Comparison of ENCODE assay signal across 8 cellular contexts in the genomic region with DNA sequence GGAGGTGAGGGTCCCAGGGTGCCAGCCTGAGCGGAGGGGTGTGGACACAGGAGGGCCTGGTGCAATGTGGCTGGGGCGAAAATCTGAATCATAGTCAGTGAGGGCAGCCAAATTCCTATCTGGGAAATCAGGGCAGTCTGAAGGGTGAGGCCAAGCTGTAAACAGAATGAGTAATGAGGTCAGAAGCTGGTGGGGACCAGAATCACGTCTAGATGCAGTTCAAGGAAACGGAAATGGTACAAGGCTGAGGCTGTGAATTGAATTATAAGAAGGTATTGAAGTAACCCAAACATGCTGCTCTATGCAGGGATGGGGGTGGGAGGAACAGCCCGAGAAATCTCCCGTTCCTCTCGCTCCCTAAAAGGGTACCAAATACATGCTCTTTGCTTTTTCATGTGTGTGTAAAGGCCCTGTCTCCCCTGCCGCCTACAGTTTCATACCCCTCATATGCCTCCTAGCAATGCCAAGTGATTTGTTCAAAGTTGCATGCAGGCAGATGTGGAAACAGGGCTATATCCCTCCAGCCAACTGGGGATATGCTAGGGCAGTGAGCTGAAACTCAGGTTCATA. TPM values are rescaled to one million over a fixed set of nuclear protein-coding genes. Genes with fewer than 3 reads are reported as not detected.
DNase-seq lines count a peak whose midpoint lies in the region; ATAC-seq and TF ChIP-seq lines count a peak whose summit lies in the region.

No MANE protein-coding gene starts in this region.

- intact Hi-C loops in CD8-positive, alpha-beta T cell (cut with DNase I, micrococcal nuclease): no loop called here

- H3K4me1 Mint-ChIP-seq in CD8-positive, alpha-beta T cell (ENCODE audit: low read depth): peaks cover 19% of the 10 kb centered on the region

- POLR2A ChIA-PET in CD8-positive, alpha-beta T cell (lab: Charles Lee): no interaction called here

- peak overlapping the region; percentile 82 for H3K27ac Mint-ChIP-seq in CD8-positive, alpha-beta T cell

- TF ChIP-seq POLR2A in Peyer's patch (IDR thresholded peaks at IDR 0.05): no peak

- no peaks in the 10 kb centered on the region for H3K9me3 ChIP-seq in CD8-positive, alpha-beta T cell (ENCODE audit: low read length)
- H3K9me3 ChIP-seq in Peyer's patch: no peaks in the 10 kb centered on the region
- H3K9me3 ChIP-seq in effector memory CD4-positive, alpha-beta T cell (ENCODE audit: control insufficient read depth, low read length): no peaks in the 10 kb centered on the region
- no peaks in the 10 kb centered on the region for H3K9me3 ChIP-seq in muscle layer of duodenum (ENCODE audit: control insufficient read depth in 1 of 2, low read length in 2 of 2)

- peaks cover 6% of the 10 kb centered on the region for H3K4me1 ChIP-seq in CD8-positive, alpha-beta T cell (ENCODE audit: insufficient read depth, low read length)
- H3K4me1 ChIP-seq in Peyer's patch: peaks cover 0 to 61% (median 7%) of the 10 kb centered on the region in 4 donors
- H3K4me1 ChIP-seq in effector memory CD4-positive, alpha-beta T cell (ENCODE audit: control insufficient read depth, insufficient read depth, low read length, poor library complexity, severe bottlenecking): peaks cover 15% of the 10 kb centered on the region
- peaks cover 6 to 15% of the 10 kb centered on the region in 2 donors for H3K4me1 ChIP-seq in muscle layer of duodenum (ENCODE audit: control insufficient read depth in 1 of 2, insufficient read depth in 2 of 2, low read length in 2 of 2)

- peak; percentile 74 for ATAC-seq in CD8-positive, alpha-beta T cell

- peak overlapping the region; percentile 53 for H3K27ac ChIP-seq in CD8-positive, alpha-beta T cell (ENCODE audit: low read depth, low read length)
- H3K27ac ChIP-seq in Peyer's patch (peak overlapping the region; percentile 27 to 88 (median 76)), muscle layer of duodenum (ENCODE audit: low read length) (peak overlapping the region; percentile 87)
- H3K27ac ChIP-seq in effector memory CD4-positive, alpha-beta T cell (ENCODE audit: insufficient read depth, low read length, poor library complexity, severe bottlenecking): peak overlapping the region; percentile 75

- no peaks in the 10 kb centered on the region for H3K27me3 ChIP-seq in CD8-positive, alpha-beta T cell (ENCODE audit: insufficient read depth, low read length)
- H3K27me3 ChIP-seq in Peyer's patch (no peaks in the 10 kb centered on the region), muscle layer of duodenum (ENCODE audit: low read depth, low read length) (no peaks in the 10 kb centered on the region)
- no peaks in the 10 kb centered on the region for H3K27me3 ChIP-seq in effector memory CD4-positive, alpha-beta T cell (replicated peaks; ENCODE audit: control insufficient read depth, insufficient read depth, low read length, poor library complexity, severe bottlenecking)

- H3K36me3 Mint-ChIP-seq in CD8-positive, alpha-beta T cell: no peaks in the 10 kb centered on the region

- CTCF ChIA-PET in CD8-positive, alpha-beta T cell (lab: Charles Lee): interaction anchor here (1.0 kb wide), 1 partner anchor 116 kb away, joined by 3 read pairs; no protein-coding TSS in a partner anchor

- peak in 5 of 7 experiments; percentile 3 to 50 (median 18) for DNase-seq in CD8-positive, alpha-beta T cell
- DNase-seq in Peyer's patch (peak in 1 of 3 donors; percentile 77), germinal center (ENCODE audit: low spot score) (no peak), MV-4-11 (lab: John Stamatoyannopoulos, UW) (no peak), RPMI8226 (no peak), hypothalamus (lab: John Stamatoyannopoulos, UW) (no peak)
- peak; percentile 15 to 51 (median 27) for DNase-seq in effector memory CD4-positive, alpha-beta T cell

- H3K9me3 Mint-ChIP-seq in CD8-positive, alpha-beta T cell: no peaks in the 10 kb centered on the region

- TF ChIP-seq CTCF in CD8-positive, alpha-beta T cell (IDR thresholded peaks at IDR 0.05): no peak
- no peak for TF ChIP-seq CTCF in Peyer's patch (IDR thresholded peaks at IDR 0.05)

- no peaks in the 10 kb centered on the region for H3K36me3 ChIP-seq in CD8-positive, alpha-beta T cell (ENCODE audit: insufficient read depth, low read length)
- H3K36me3 ChIP-seq in Peyer's patch: no peaks in the 10 kb centered on the region
- no peaks in the 10 kb centered on the region for H3K36me3 ChIP-seq in effector memory CD4-positive, alpha-beta T cell (ENCODE audit: control insufficient read depth, insufficient read depth, low read length)
- H3K36me3 ChIP-seq in muscle layer of duodenum (ENCODE audit: control insufficient read depth in 1 of 2, insufficient read depth in 2 of 2, low read length in 2 of 2): no peaks in the 10 kb centered on the region

- no peak overlapping the region for H3K4me3 Mint-ChIP-seq in CD8-positive, alpha-beta T cell

- H3K27me3 Mint-ChIP-seq in CD8-positive, alpha-beta T cell (ENCODE audit: low read depth): no peaks in the 10 kb centered on the region

- no peak overlapping the region for H3K4me3 ChIP-seq in CD8-positive, alpha-beta T cell (ENCODE audit: low read depth, low read length)
- H3K4me3 ChIP-seq in Peyer's patch: no peak overlapping the region
- H3K4me3 ChIP-seq in effector memory CD4-positive, alpha-beta T cell (ENCODE audit: insufficient read depth, low read depth, low read length, poor library complexity, severe bottlenecking): peak overlapping the region; percentile 7
- no peak overlapping the region for H3K4me3 ChIP-seq in muscle layer of duodenum (ENCODE audit: low read depth in 1 of 2, low read length in 2 of 2)

RNA-seq across cellular contexts. Expression of a gene that starts 35.2 kb away (rescaled TPM):
- total RNA-seq in CD8-positive, alpha-beta T cell: 100 to 1,000 TPM; 125 TPM
- total RNA-seq in Peyer's patch: 10 to 100 TPM; 36.6 to 78.4 (median 49.2) TPM

Comparison
In these comparisons a context has a peak if more than half of its experiments do, and no peak if none do; other contexts are left out.
1. DNase-seq: peak in CD8-positive, alpha-beta T cell (5 of 7) and effector memory CD4-positive, alpha-beta T cell (3 of 3); none in germinal center (single experiment), MV-4-11 (single experiment), RPMI8226 (single experiment) and hypothalamus (0 of 51).
2. Peak in every context shown above with its lines, with median percentiles within 50 percentile points of each other: H3K27ac ChIP-seq.